Comparison of ENCODE assay signal across 1 cellular context in the genomic region with DNA sequence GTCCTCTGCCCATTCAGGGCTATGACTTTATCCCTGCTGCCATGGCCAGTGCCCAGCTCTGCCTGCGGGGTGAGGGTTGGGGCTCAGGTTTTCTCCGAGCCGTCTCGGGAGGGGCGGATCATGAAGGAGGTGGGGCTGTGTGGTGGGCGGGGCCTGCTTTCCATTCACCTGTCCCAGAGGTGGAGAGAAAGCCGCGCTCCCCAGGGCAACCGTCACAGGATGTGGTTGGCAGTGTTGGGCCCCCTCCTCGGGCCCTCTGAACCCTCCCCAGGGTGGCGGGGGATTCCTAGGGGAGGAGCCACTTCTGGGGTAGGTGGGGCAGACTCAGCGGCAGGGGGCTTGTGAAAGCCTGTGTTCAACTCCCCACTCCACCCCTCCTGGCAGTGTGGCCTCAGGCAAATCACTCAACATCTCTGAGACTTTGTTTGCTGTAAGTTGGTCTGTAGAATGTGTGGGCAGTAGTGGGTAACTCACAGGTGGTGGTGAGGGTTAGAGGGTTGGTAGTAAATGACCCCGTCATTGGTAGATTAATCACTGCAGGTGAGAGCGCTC.
TF ChIP-seq lines count a peak whose summit lies in the region.

No MANE protein-coding gene starts in this region.

TF ChIP-seq in GM12878, 131 proteins besides CTCF, POLR2A, EP300 and RAD21:
- 0 out of 2 replicates have a peak, but pooled peaks have one; percentile 31 for TF ChIP-seq MTA2 (IDR thresholded peaks at IDR 0.05; ENCODE audit: low read depth)
- TF ChIP-seq, protein P1, sequence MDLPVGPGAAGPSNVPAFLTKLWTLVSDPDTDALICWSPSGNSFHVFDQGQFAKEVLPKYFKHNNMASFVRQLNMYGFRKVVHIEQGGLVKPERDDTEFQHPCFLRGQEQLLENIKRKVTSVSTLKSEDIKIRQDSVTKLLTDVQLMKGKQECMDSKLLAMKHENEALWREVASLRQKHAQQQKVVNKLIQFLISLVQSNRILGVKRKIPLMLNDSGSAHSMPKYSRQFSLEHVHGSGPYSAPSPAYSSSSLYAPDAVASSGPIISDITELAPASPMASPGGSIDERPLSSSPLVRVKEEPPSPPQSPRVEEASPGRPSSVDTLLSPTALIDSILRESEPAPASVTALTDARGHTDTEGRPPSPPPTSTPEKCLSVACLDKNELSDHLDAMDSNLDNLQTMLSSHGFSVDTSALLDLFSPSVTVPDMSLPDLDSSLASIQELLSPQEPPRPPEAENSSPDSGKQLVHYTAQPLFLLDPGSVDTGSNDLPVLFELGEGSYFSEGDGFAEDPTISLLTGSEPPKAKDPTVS (IDR thresholded peaks at IDR 0.05; ENCODE audit: low read depth, low read length), result no peak
- peak; percentile 23 for TF ChIP-seq MEF2B (IDR thresholded peaks at IDR 0.05; ENCODE audit: partially characterized antibody, poor library complexity, severe bottlenecking)
- TF ChIP-seq CHD2 (IDR thresholded peaks at IDR 0.05; ENCODE audit: borderline replicate concordance, low read depth, low read length), result 0 out of 2 replicates have a peak, but pooled peaks have one; percentile 9
- TF ChIP-seq CHD1 (IDR thresholded peaks at IDR 0.05; ENCODE audit: low read depth, low read length), result no peak
- TF ChIP-seq, protein P2, sequence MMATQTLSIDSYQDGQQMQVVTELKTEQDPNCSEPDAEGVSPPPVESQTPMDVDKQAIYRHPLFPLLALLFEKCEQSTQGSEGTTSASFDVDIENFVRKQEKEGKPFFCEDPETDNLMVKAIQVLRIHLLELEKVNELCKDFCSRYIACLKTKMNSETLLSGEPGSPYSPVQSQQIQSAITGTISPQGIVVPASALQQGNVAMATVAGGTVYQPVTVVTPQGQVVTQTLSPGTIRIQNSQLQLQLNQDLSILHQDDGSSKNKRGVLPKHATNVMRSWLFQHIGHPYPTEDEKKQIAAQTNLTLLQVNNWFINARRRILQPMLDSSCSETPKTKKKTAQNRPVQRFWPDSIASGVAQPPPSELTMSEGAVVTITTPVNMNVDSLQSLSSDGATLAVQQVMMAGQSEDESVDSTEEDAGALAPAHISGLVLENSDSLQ (IDR thresholded peaks at IDR 0.05), result 0 out of 2 replicates have a peak, but pooled peaks have one; percentile 17
- TF ChIP-seq TCF12 (IDR thresholded peaks at IDR 0.05; ENCODE audit: low read depth, low read length), result no peak
- TF ChIP-seq SPI1 (IDR thresholded peaks at IDR 0.05; ENCODE audit: borderline replicate concordance, insufficient read depth, low read depth, low read length), result no peak
- no peak for TF ChIP-seq KLF5 (IDR thresholded peaks at IDR 0.05; ENCODE audit: partially characterized antibody)
- no peak for TF ChIP-seq CEBPB (IDR thresholded peaks at IDR 0.05; ENCODE audit: borderline replicate concordance in 1 of 2, low read depth in 2 of 2, low read length in 2 of 2)
- TF ChIP-seq RUNX3 (IDR thresholded peaks at IDR 0.05; ENCODE audit: low read length), result peak; percentile 39; the same call in 1 of the 2 replicates
- TF ChIP-seq, protein P3, sequence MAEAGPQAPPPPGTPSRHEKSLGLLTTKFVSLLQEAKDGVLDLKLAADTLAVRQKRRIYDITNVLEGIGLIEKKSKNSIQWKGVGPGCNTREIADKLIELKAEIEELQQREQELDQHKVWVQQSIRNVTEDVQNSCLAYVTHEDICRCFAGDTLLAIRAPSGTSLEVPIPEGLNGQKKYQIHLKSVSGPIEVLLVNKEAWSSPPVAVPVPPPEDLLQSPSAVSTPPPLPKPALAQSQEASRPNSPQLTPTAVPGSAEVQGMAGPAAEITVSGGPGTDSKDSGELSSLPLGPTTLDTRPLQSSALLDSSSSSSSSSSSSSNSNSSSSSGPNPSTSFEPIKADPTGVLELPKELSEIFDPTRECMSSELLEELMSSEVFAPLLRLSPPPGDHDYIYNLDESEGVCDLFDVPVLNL (IDR thresholded peaks at IDR 0.05; ENCODE audit: low read depth, low read length), result no peak
- no peak for TF ChIP-seq MYC (IDR thresholded peaks at IDR 0.05; ENCODE audit: insufficient read depth, insufficient read length, insufficient replicate concordance, low read length, severe bottlenecking)
